19 cellular contexts compared by ENCODE assay signal in genomic region chr2:42117182-42117579, GRCh38. TPM values are rescaled to one million over a fixed set of nuclear protein-coding genes. Genes with fewer than 3 reads are reported as not detected.
DNase-seq lines count a peak whose midpoint lies in the region; ATAC-seq and TF ChIP-seq lines count a peak whose summit lies in the region.
"Had no signal": no experiment of that assay in that cellular context is flagged by ENCODE, and none has a peak within 500 bp of the region (broad histone marks: within the 10 kb centered on the region; RNA-seq: fewer than 3 reads in every experiment).

No MANE protein-coding gene starts in this region.

- H3K36me3 ChIP-seq in ACC112 (ENCODE audit: insufficient read depth, low read length) (no peaks in the 10 kb centered on the region), MM.1S (replicated peaks; ENCODE audit: insufficient read depth, low read length) (no peaks in the 10 kb centered on the region), hepatocyte (replicated peaks; ENCODE audit: insufficient read depth, low read depth) (no peaks in the 10 kb centered on the region), neutrophil (no peaks in the 10 kb centered on the region)

- peak overlapping the region; percentile 63 for H3K9ac ChIP-seq in MM.1S (ENCODE audit: low read length)

- H3K9me3 ChIP-seq in MM.1S (replicated peaks; ENCODE audit: insufficient read depth, low read length) = no peaks in the 10 kb centered on the region
- no peaks in the 10 kb centered on the region for H3K9me3 ChIP-seq in hepatocyte (ENCODE audit: low read depth)
- no peaks in the 10 kb centered on the region for H3K9me3 ChIP-seq in neutrophil

- TF ChIP-seq CTCF in MM.1S (IDR thresholded peaks at IDR 0.05; ENCODE audit: low read length) (no peak), hepatocyte (IDR thresholded peaks at IDR 0.05; ENCODE audit: poor library complexity) (no peak), neutrophil (IDR thresholded peaks at IDR 0.05) (no peak)

- peak overlapping the region; percentile 71 for H3K4me2 ChIP-seq in MM.1S (ENCODE audit: low read depth, low read length)
- H3K4me2 ChIP-seq in hepatocyte = no peak overlapping the region

- H3K27ac ChIP-seq in ACC112 (ENCODE audit: low read depth, low read length) = peak overlapping the region; percentile 80
- H3K27ac ChIP-seq in MM.1S (ENCODE audit: low read length) = peak overlapping the region; percentile 95
- H3K27ac ChIP-seq in hepatocyte = peak overlapping the region; percentile 58
- H3K27ac ChIP-seq in neutrophil = peak overlapping the region; percentile 87

- no peak for DNase-seq in MM.1S
- DNase-seq in hepatocyte (ENCODE audit: low spot score) = no peak
- no peak for DNase-seq in OCI-M2 (lab: John Stamatoyannopoulos, UW; ENCODE audit: unreplicated experiment)
- DNase-seq in HuH-7.5 (ENCODE audit: low spot score) = no peak
- DNase-seq: activated CD4-positive, alpha-beta memory T cell treated with anti-CD3 and anti-CD28 coated beads, Interleukin-2, amount 10 ng/mL, durations not matched to agents 7 days and 5 days; activated naive CD4-positive, alpha-beta T cell treated with Interleukin-2 at 50 U/mL for 16 hours; aorta; GF-D8; Karpas-422; NCI-H1092 treated with DMSO at 0.1 percent for 48 hours; NCI-H2107; NCI-H526; SHP77 treated with DMSO at 0.1 percent for 48 hours; stimulated activated CD4-positive, alpha-beta T cell treated with anti-CD3 and anti-CD28 coated beads, Interleukin-2, amount 100 ng/mL, for 24 hours; stimulated activated naive CD8-positive, alpha-beta T cell treated with anti-CD3 and anti-CD28 coated beads, Interleukin-15, amount 100 ng/mL, for 72 hours had no signal

- H3K9me2 ChIP-seq in MM.1S (replicated peaks; ENCODE audit: insufficient read depth, low read length) = no peaks in the 10 kb centered on the region
- no peaks in the 10 kb centered on the region for H3K9me2 ChIP-seq in hepatocyte (replicated peaks; ENCODE audit: insufficient read depth)

- H4K20me1 ChIP-seq in MM.1S (ENCODE audit: insufficient read depth, low read length) (no peaks in the 10 kb centered on the region), hepatocyte (ENCODE audit: insufficient read depth, poor library complexity, severe bottlenecking) (no peaks in the 10 kb centered on the region)

- H3K27me3 ChIP-seq in ACC112 (ENCODE audit: insufficient read depth, low read length) (no peaks in the 10 kb centered on the region), MM.1S (replicated peaks; ENCODE audit: insufficient read depth, low read length) (no peaks in the 10 kb centered on the region), hepatocyte (no peaks in the 10 kb centered on the region), neutrophil (no peaks in the 10 kb centered on the region)

- peaks cover 39% of the 10 kb centered on the region for H3F3A ChIP-seq in MM.1S (ENCODE audit: insufficient read depth, low read length)

- no peak overlapping the region for H2AFZ ChIP-seq in ACC112 (ENCODE audit: low read length, unreplicated experiment)
- H2AFZ ChIP-seq in MM.1S (ENCODE audit: low read length) = no peak overlapping the region
- no peak overlapping the region for H2AFZ ChIP-seq in hepatocyte

- 84% methylated on average over 3 of the region's 3 CpGs for WGBS in hepatocyte (ENCODE audit: low lambda C conversion rate, missing lambda C conversion rate)

- H3K4me3 ChIP-seq in ACC112 (ENCODE audit: low read depth, low read length) (no peak overlapping the region), MM.1S (ENCODE audit: low read length) (0 out of 2 replicates have a peak overlapping the region, but pooled peaks have one; percentile 7), hepatocyte (no peak overlapping the region), neutrophil (ENCODE audit: low read depth in 1 of 2, low read length in 1 of 2) (peak overlapping the region in 1 of 2 experiments; percentile 45)

- ATAC-seq in GM19397 (IDR thresholded peaks at IDR 0.05; ENCODE audit: unreplicated experiment) (no peak), HG02852 (IDR thresholded peaks at IDR 0.05; ENCODE audit: unreplicated experiment) (no peak)

- H3K79me2 ChIP-seq in ACC112 (ENCODE audit: control insufficient read depth, insufficient read depth, low read length, unreplicated experiment) (no peaks in the 10 kb centered on the region), MM.1S (ENCODE audit: low read length) (no peaks in the 10 kb centered on the region), hepatocyte (no peaks in the 10 kb centered on the region)

- H3K4me1 ChIP-seq in ACC112 (ENCODE audit: control insufficient read depth, insufficient read depth, low read length, unreplicated experiment) (peaks cover 29% of the 10 kb centered on the region), MM.1S (ENCODE audit: low read length) (peaks cover 46% of the 10 kb centered on the region), hepatocyte (ENCODE audit: insufficient read depth) (peaks cover 18% of the 10 kb centered on the region), neutrophil (ENCODE audit: control insufficient read depth in 1 of 2, insufficient read depth in 1 of 2, low read depth in 1 of 2, low read length in 1 of 2) (peaks cover 81 to 84% of the 10 kb centered on the region in 2 experiments)

RNA-seq across cellular contexts. Expression of gene EML4, which starts 52.0 kb away (rescaled TPM):
- total RNA-seq in hepatocyte = 86.8 and 86.9 TPM in 2 replicates
- 49.9 and 55.2 TPM in 2 replicates for polyA plus RNA-seq in hepatocyte
